Comparison of ENCODE assay signal across 1 cellular context in the genomic region with DNA sequence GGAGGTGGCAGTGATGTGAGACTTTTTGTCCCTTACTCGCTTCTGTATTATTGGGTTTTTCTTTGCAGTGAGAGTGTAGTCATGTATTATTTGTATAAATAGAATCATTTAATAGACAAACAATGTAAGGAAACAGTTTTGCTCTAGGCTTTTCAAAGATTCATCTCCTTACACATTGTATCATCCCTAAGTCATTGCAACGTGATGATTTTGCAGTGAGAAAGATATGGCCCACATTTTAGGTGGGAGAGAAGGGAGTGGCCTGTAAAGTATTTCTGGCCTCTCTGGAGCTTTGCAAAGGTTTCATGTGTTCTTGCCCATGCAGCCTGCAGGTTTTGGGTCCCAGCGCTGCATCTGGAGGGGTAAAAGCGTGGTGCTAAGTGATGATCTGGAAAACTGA.
TF ChIP-seq lines count a peak whose summit lies in the region.

No MANE protein-coding gene starts in this region.

TF ChIP-seq in IMR-90, 13 proteins besides CTCF, POLR2A, EP300 and RAD21 (continued from another document):
- TF ChIP-seq, protein P1, sequence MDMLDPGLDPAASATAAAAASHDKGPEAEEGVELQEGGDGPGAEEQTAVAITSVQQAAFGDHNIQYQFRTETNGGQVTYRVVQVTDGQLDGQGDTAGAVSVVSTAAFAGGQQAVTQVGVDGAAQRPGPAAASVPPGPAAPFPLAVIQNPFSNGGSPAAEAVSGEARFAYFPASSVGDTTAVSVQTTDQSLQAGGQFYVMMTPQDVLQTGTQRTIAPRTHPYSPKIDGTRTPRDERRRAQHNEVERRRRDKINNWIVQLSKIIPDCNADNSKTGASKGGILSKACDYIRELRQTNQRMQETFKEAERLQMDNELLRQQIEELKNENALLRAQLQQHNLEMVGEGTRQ (IDR thresholded peaks at IDR 0.05; ENCODE audit: low read depth, low read length), result no peak
- TF ChIP-seq NFE2L2 (IDR thresholded peaks at IDR 0.05; ENCODE audit: low read depth, low read length) (no peak), ELK1 (IDR thresholded peaks at IDR 0.05; ENCODE audit: borderline replicate concordance, low read depth, low read length) (no peak), MXI1 (IDR thresholded peaks at IDR 0.05; ENCODE audit: borderline replicate concordance, low read depth, low read length) (no peak), CEBPB (IDR thresholded peaks at IDR 0.05; ENCODE audit: low read depth, low read length) (no peak)
